Comparison of ENCODE assay signal across 8 cellular contexts in genomic region chr5:77630246-77631165, GRCh38. TPM values are rescaled to one million over a fixed set of nuclear protein-coding genes. Genes with fewer than 3 reads are reported as not detected.
A peak's percentile ranks its signal among the peaks of the same experiment; 100 is the strongest.
DNase-seq lines count a peak whose midpoint lies in the region; ATAC-seq lines count a peak whose summit lies in the region.

No MANE protein-coding gene starts in this region.

- ATAC-seq in GM19328 (IDR thresholded peaks at IDR 0.05; ENCODE audit: unreplicated experiment) (peak; percentile 83), HG03342 (IDR thresholded peaks at IDR 0.05; ENCODE audit: unreplicated experiment) (peak; percentile 87)
- ATAC-seq in activated naive CD4-positive, alpha-beta T cell treated with anti-CD3 and anti-CD28 coated beads, Interleukin-2, amount 50 U/mL, for 72 hours = peak; percentile 74 to 95

- no peak overlapping the region for H3K27ac Mint-ChIP-seq in activated naive CD4-positive, alpha-beta T cell treated with anti-CD3 and anti-CD28 coated beads, Interleukin-2, amount 50 U/mL, for 72 hours

- peaks cover 3% of the 10 kb centered on the region for H3K9me3 ChIP-seq in iPS-20b (ENCODE audit: insufficient read depth, low read depth, low read length)

- peak; percentile 75 for DNase-seq in DMS53 treated with DMSO at 0.1 percent for 48 hours (lab: John Stamatoyannopoulos, UW; ENCODE audit: unreplicated experiment)
- DNase-seq in NCI-H748 treated with DMSO at 0.1 percent for 48 hours (lab: John Stamatoyannopoulos, UW) = peak; percentile 56
- DNase-seq in activated naive CD4-positive, alpha-beta T cell treated with anti-CD3 and anti-CD28 coated beads, Interleukin-2, amount 50 U/mL, for 72 hours (ENCODE audit: low spot score in 2 of 2) = peak in 1 of 2 donors; percentile 56
- DNase-seq in stimulated activated CD4-positive, alpha-beta T cell treated with anti-CD3 and anti-CD28 coated beads, Interleukin-15, amount 100 ng/mL, for 24 hours = peak; percentile 77
- DNase-seq in NCI-H524 treated with DMSO at 0.1 percent for 48 hours (lab: John Stamatoyannopoulos, UW) = no peak

- peaks cover 100% of the 10 kb centered on the region for H3K27me3 ChIP-seq in iPS-20b (ENCODE audit: insufficient read depth, low read length)

- no peak overlapping the region for H3K9ac ChIP-seq in iPS-20b (ENCODE audit: low read depth, low read length)

- peaks cover 20 to 30% of the 10 kb centered on the region in 2 donors for H3K36me3 Mint-ChIP-seq in activated naive CD4-positive, alpha-beta T cell treated with anti-CD3 and anti-CD28 coated beads, Interleukin-2, amount 50 U/mL, for 72 hours

- H3K36me3 ChIP-seq in iPS-20b (ENCODE audit: insufficient read depth, low read depth, low read length) = no peaks in the 10 kb centered on the region

- H3K9me3 Mint-ChIP-seq in activated naive CD4-positive, alpha-beta T cell treated with anti-CD3 and anti-CD28 coated beads, Interleukin-2, amount 50 U/mL, for 72 hours = peaks cover 11 to 17% of the 10 kb centered on the region in 2 donors

- no peak overlapping the region for H3K27ac ChIP-seq in iPS-20b (ENCODE audit: low read length)

- peak overlapping the region; percentile 52 for H3K4me3 ChIP-seq in iPS-20b (ENCODE audit: low read length)

- peaks cover 4% of the 10 kb centered on the region for H3K4me1 ChIP-seq in iPS-20b (ENCODE audit: insufficient read depth, low read length)

RNA-seq across cellular contexts. Expression of gene OTP, which starts 8.0 kb away (rescaled TPM):
- total RNA-seq in activated naive CD4-positive, alpha-beta T cell treated with anti-CD3 and anti-CD28 coated beads, Interleukin-2, amount 50 U/mL, for 72 hours = not detected
